11 cellular contexts compared by ENCODE assay signal in genomic region chr2:7795358-7796199, GRCh38.
DNase-seq lines count a peak whose midpoint lies in the region; ATAC-seq and TF ChIP-seq lines count a peak whose summit lies in the region.
"Had no signal": no experiment of that assay in that cellular context is flagged by ENCODE, and none has a peak within 500 bp of the region (broad histone marks: within the 10 kb centered on the region; RNA-seq: fewer than 3 reads in every experiment).

No MANE protein-coding gene starts in this region.

- intact Hi-C loops in aorta (cut with DNase I): no loop called here

- no peaks in the 10 kb centered on the region for H3K36me3 ChIP-seq in aorta (ENCODE audit: control insufficient read depth in 1 of 2, insufficient read depth in 2 of 2, low read length in 1 of 2)
- H3K36me3 ChIP-seq: cardiac muscle cell, ovary had no signal

- H3K27me3 ChIP-seq in aorta (ENCODE audit: control insufficient read depth in 1 of 2, insufficient read depth in 2 of 2, low read length in 1 of 2): no peaks in the 10 kb centered on the region
- H3K27me3 ChIP-seq: cardiac muscle cell, ovary had no signal

- peak; percentile 77 for DNase-seq in CD1c-positive myeloid dendritic cell (ENCODE audit: extremely low spot score)
- DNase-seq in Kasumi-1 (lab: John Stamatoyannopoulos, UW): peak; percentile 73 to 75
- peak; percentile 80 for DNase-seq in RPMI8226
- peak; percentile 16 for DNase-seq in fibroblast of villous mesenchyme (ENCODE audit: low read depth)
- no peak for DNase-seq in NCI-H1694 treated with DMSO at 0.1 percent for 48 hours (lab: John Stamatoyannopoulos, UW)
- DNase-seq in aorta: no peak
- DNase-seq: activated B cell treated with CpG ODN at 0.5 μM for 24 hours, ovary had no signal

- no peak for TF ChIP-seq CTCF in fibroblast of villous mesenchyme (IDR thresholded peaks at IDR 0.05; ENCODE audit: insufficient read depth, low read depth, low read length)

- H3K4me3 ChIP-seq in fibroblast of villous mesenchyme (ENCODE audit: low read depth, low read length) (no peak overlapping the region), aorta (ENCODE audit: low read length in 2 of 2) (no peak overlapping the region)
- H3K4me3 ChIP-seq: cardiac muscle cell, ovary had no signal

- no peaks in the 10 kb centered on the region for H3K4me1 ChIP-seq in aorta (ENCODE audit: control insufficient read depth in 1 of 2, insufficient read depth in 2 of 2, low read length in 2 of 2)

- no peak overlapping the region for H3K27ac ChIP-seq in aorta (ENCODE audit: low read depth in 1 of 2, low read length in 2 of 2)
- H3K27ac ChIP-seq: cardiac muscle cell, ovary had no signal

- H3K9me3 ChIP-seq in aorta (ENCODE audit: control insufficient read depth, low read length): no peaks in the 10 kb centered on the region
- H3K9me3 ChIP-seq: ovary had no signal

- 25 to 29% methylated on average over 5 of the region's 5 CpGs for whole genome bisulfite sequencing in aorta, 2 donors

- ATAC-seq in HG02884 (IDR thresholded peaks at IDR 0.05; ENCODE audit: unreplicated experiment) (no peak), HG03432 (IDR thresholded peaks at IDR 0.05; ENCODE audit: unreplicated experiment) (no peak), aorta (ENCODE audit: low FRiP score) (no peak)

Comparison
In these comparisons a context has a peak if more than half of its experiments do, and no peak if none do; other contexts are left out.
1. DNase-seq: peak in CD1c-positive myeloid dendritic cell (single experiment), Kasumi-1 (2 of 2), RPMI8226 (single experiment) and fibroblast of villous mesenchyme (single experiment); none in NCI-H1694 treated with DMSO at 0.1 percent for 48 hours (single experiment) and aorta (0 of 2).